ENCODE assay signal across 23 cellular contexts in the genomic region with DNA sequence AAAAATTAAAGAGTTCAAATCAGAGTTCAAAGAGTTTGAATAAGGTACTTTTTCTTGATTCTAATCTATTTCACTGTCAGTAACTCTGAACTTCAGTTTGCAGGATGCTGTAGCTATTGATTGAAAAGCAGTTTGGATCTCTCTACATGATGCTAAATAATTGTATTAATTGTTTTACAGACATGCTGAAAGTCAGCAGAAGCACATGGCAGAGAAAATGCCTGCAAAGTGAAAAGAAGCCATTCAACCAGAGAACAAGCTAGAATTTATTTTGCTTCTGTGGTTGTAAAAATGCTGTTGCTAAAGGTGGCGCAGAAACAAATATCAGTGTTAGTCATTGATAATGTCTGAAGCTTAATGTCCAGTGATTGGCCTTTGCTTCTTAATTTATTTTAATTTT. TPM values are rescaled to one million over a fixed set of nuclear protein-coding genes. Genes with fewer than 3 reads are reported as not detected.
"Had no signal": no experiment of that assay in that cellular context is flagged by ENCODE, and none has a peak within 500 bp of the region (broad histone marks: within the 10 kb centered on the region; RNA-seq: fewer than 3 reads in every experiment).

No MANE protein-coding gene starts in this region.

- H3K9me3 ChIP-seq: adrenal gland, breast epithelium had no signal

- H3K4me3 ChIP-seq: adrenal gland, breast epithelium had no signal

- H3K27ac ChIP-seq: adrenal gland, KMS-11 had no signal

- H3K36me3 ChIP-seq: adrenal gland, breast epithelium had no signal

- DNase-seq: activated CD4-positive, alpha-beta T cell treated with anti-CD3 and anti-CD28 coated beads for 4 hours; activated CD8-positive, alpha-beta memory T cell treated with anti-CD3 and anti-CD28 coated beads, Interleukin-2, amount 50 U/mL, for 4 hours; activated CD8-positive, alpha-beta T cell treated with anti-CD3 and anti-CD28 coated beads for 36 hours; activated naive CD4-positive, alpha-beta T cell treated with anti-CD3 and anti-CD28 coated beads, Interleukin-2, amount 50 U/mL, for 16 hours; activated naive CD8-positive, alpha-beta T cell treated with anti-CD3 and anti-CD28 coated beads, Interleukin-2, amount 10 ng/mL, durations not matched to agents 7 days and 5 days; activated T-cell treated with anti-CD3 and anti-CD28 coated beads, Interleukin-2, amount 50 U/mL, for 1 hour; aorta; NCI-H1092; NCI-H1417 treated with DMSO at 0.1 percent for 48 hours; NCI-H1694 treated with DMSO at 0.1 percent for 48 hours; NCI-H2029 treated with DMSO at 0.1 percent for 48 hours; NCI-H345; NCI-H510A; NCI-H526 treated with DMSO at 0.1 percent for 48 hours; NCI-H82; NK-92 treated with Interleukin-12 subunit alpha and Interleukin-12 subunit beta, amount 100 ng/mL, for 24 hours; OCI-M1; RPMI8226 had no signal

- H3K27me3 ChIP-seq: adrenal gland, breast epithelium had no signal

- ATAC-seq: activated CD4-positive, CD25-positive, alpha-beta regulatory T cell treated with anti-CD3 and anti-CD28 coated beads, Interleukin-2, amount 50 U/mL, for 24 hours; activated CD8-positive, alpha-beta T cell treated with anti-CD3 and anti-CD28 coated beads for 36 hours; Panc1 had no signal

RNA-seq across cellular contexts. Expression of a gene that starts 56.9 kb away (rescaled TPM):
- total RNA-seq: activated CD8-positive, alpha-beta T cell treated with anti-CD3 and anti-CD28 coated beads for 36 hours; activated naive CD8-positive, alpha-beta T cell treated with anti-CD3 and anti-CD28 coated beads, Interleukin-2, amount 10 ng/mL, durations not matched to agents 7 days and 5 days had no signal
